31 cellular contexts compared by ENCODE assay signal in the genomic region with DNA sequence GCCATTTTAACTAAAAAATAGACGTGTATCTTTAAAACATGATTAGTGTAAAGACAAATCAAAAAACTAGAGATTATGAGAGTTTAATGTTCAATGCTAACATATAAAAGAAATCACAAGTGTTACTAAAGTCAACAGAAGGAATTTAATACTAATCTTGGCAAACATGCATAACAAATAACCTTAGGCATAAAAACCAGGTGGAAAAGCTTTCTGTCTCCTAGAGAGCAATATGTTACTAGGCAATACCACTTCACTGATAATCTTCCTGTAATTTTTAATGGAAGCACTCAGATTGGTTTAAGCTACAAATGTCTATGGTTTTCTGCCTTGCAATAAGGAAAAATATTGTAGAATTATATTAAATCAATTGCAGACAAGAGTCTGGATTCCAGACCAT.
DNase-seq lines count a peak whose midpoint lies in the region; ATAC-seq, FAIRE-seq and TF ChIP-seq lines count a peak whose summit lies in the region.
"Had no signal": no experiment of that assay in that cellular context is flagged by ENCODE, and none has a peak within 500 bp of the region (broad histone marks: within the 10 kb centered on the region; RNA-seq: fewer than 3 reads in every experiment).

No MANE protein-coding gene starts in this region.

- no peak for TF ChIP-seq POLR2A in A549 (IDR thresholded peaks at IDR 0.05; ENCODE audit: low read length)
- no peak for TF ChIP-seq POLR2A in vagina (IDR thresholded peaks at IDR 0.05)

- DNase-seq in A549 (ENCODE audit: low read depth in 1 of 2, low spot score in 1 of 2): no peak
- no peak for DNase-seq in GM19239 (ENCODE audit: insufficient read length, low spot score)
- DNase-seq in NCI-H2196 (lab: John Stamatoyannopoulos, UW; ENCODE audit: unreplicated experiment): peak; percentile 52
- no peak for DNase-seq in cerebellum (ENCODE audit: low spot score)
- DNase-seq in aorta: no peak
- DNase-seq in vagina (ENCODE audit: extremely low spot score in 2 of 2): no peak
- DNase-seq: activated CD4-positive, alpha-beta T cell treated with anti-CD3 and anti-CD28 coated beads, Interleukin-2, amount 10 ng/mL, durations not matched to agents 24 days and 14 days; activated effector memory CD4-positive, alpha-beta T cell treated with anti-CD3 and anti-CD28 coated beads, Interleukin-2, amount 50 U/mL, for 16 hours; activated naive CD8-positive, alpha-beta T cell treated with anti-CD3 and anti-CD28 coated beads for 36 hours; activated T-cell treated with anti-CD3 and anti-CD28 coated beads, Interleukin-2, amount 50 U/mL, for 1 hour; central memory CD4-positive, alpha-beta T cell; COR-L47; dermis blood vessel endothelial cell; esophagus squamous epithelium; foreskin melanocyte; IMR-90; NCI-H1048; NCI-H2171; OCI-M1; right lobe of liver; stimulated activated CD4-positive, alpha-beta T cell treated with anti-CD3 and anti-CD28 coated beads, Interleukin-2, amount 100 ng/mL, for 48 hours; substantia nigra; T-helper 17 cell had no signal

- TF ChIP-seq RAD21 in A549 (conservative IDR thresholded peaks at IDR 0.05 in 1 of 2, IDR thresholded peaks at IDR 0.05 in 1 of 2): no peak

- WGBS in A549 (ENCODE audit: missing lambda C conversion rate): 18% methylated on average over 1 of the region's 1 CpG
- WGBS in aorta, 2 donors: 70 to 71% methylated on average over 1 of the region's 1 CpG

- H3K4me1 ChIP-seq in A549 (peaks cover 26% of the 10 kb centered on the region), aorta (ENCODE audit: control insufficient read depth in 1 of 2, insufficient read depth in 2 of 2, low read length in 2 of 2) (no peaks in the 10 kb centered on the region), vagina (peaks cover 5% of the 10 kb centered on the region)
- H3K4me1 ChIP-seq: BLaER1 had no signal

- no peak overlapping the region for H3K4me3 ChIP-seq in A549
- no peak overlapping the region for H3K4me3 ChIP-seq in aorta (ENCODE audit: low read length in 2 of 2)
- no peak overlapping the region for H3K4me3 ChIP-seq in vagina
- H3K4me3 ChIP-seq: BLaER1, esophagus squamous epithelium, neural progenitor cell, right lobe of liver had no signal

- FAIRE-seq in A549 (lab: Jason Lieb, UNC): no peak
- FAIRE-seq in GM19239 (lab: Jason Lieb, UNC): peak; percentile 8
- FAIRE-seq: GM12892, H1 had no signal

- no peaks in the 10 kb centered on the region for H3K27me3 ChIP-seq in aorta (ENCODE audit: control insufficient read depth in 1 of 2, insufficient read depth in 2 of 2, low read length in 1 of 2)
- H3K27me3 ChIP-seq in vagina: no peaks in the 10 kb centered on the region
- H3K27me3 ChIP-seq: BLaER1, esophagus squamous epithelium, neural progenitor cell, right lobe of liver had no signal

- TF ChIP-seq CTCF in A549 (IDR thresholded peaks at IDR 0.05) (no peak), VCaP (conservative IDR thresholded peaks at IDR 0.05) (no peak), vagina (IDR thresholded peaks at IDR 0.05) (no peak)

- intact Hi-C loops in aorta (cut with DNase I) (no loop called here), vagina (cut with DNase I) (no loop called here)

- TF ChIP-seq EP300 in A549 (IDR thresholded peaks at IDR 0.05): no peak

- CTCF ChIA-PET in A549 (lab: Yijun Ruan, JAX): interaction anchor here (0.9 kb wide), 1 partner anchor 151 kb away, joined by 3 read pairs; no protein-coding TSS in a partner anchor

- no peaks in the 10 kb centered on the region for H3K36me3 ChIP-seq in aorta (ENCODE audit: control insufficient read depth in 1 of 2, insufficient read depth in 2 of 2, low read length in 1 of 2)
- H3K36me3 ChIP-seq in vagina: no peaks in the 10 kb centered on the region
- H3K36me3 ChIP-seq: BLaER1, esophagus squamous epithelium, neural progenitor cell, right lobe of liver had no signal

- H3K27ac ChIP-seq in A549 (no peak overlapping the region; a peak in 1 of 6 replicates), VCaP (peak overlapping the region; percentile 84), aorta (ENCODE audit: low read depth in 1 of 2, low read length in 2 of 2) (no peak overlapping the region), vagina (no peak overlapping the region)
- H3K27ac ChIP-seq: BLaER1, esophagus squamous epithelium, neural progenitor cell, right lobe of liver had no signal

- no peak for ATAC-seq in A549
- ATAC-seq in aorta (ENCODE audit: low FRiP score): no peak
- ATAC-seq in GM19395 (IDR thresholded peaks at IDR 0.05; ENCODE audit: unreplicated experiment): no peak
- ATAC-seq: Right ventricle myocardium inferior, SK-N-SH treated with all-trans-retinoic acid at 6 μM for 48 hours, T-helper 17 cell had no signal

- peak overlapping the region; percentile 64 for H3K4me2 ChIP-seq in A549
- H3K4me2 ChIP-seq: BLaER1, neural progenitor cell had no signal

- H3K9me3 ChIP-seq in A549 (no peaks in the 10 kb centered on the region), aorta (ENCODE audit: control insufficient read depth, low read length) (no peaks in the 10 kb centered on the region), vagina (no peaks in the 10 kb centered on the region)
- H3K9me3 ChIP-seq: BLaER1, esophagus squamous epithelium, right lobe of liver had no signal

- POLR2A ChIA-PET in A549 (lab: Yijun Ruan, JAX): no interaction called here

TF ChIP-seq in A549, 52 proteins besides CTCF, POLR2A, EP300 and RAD21:
- TF ChIP-seq EHF (CRISPR knock-in tag; IDR thresholded peaks at IDR 0.05) (no peak), HOXB5 (CRISPR knock-in tag; IDR thresholded peaks at IDR 0.05) (no peak), REST (IDR thresholded peaks at IDR 0.05) (no peak), ZNF302 (CRISPR knock-in tag; IDR thresholded peaks at IDR 0.05) (no peak), RARB (CRISPR knock-in tag; IDR thresholded peaks at IDR 0.05) (no peak), JUNB (IDR thresholded peaks at IDR 0.05) (no peak), NFE2L2 (conservative IDR thresholded peaks at IDR 0.05; ENCODE audit: low read length) (no peak), MAZ (IDR thresholded peaks at IDR 0.05; ENCODE audit: borderline replicate concordance, low read depth, low read length) (no peak), HDAC2 (IDR thresholded peaks at IDR 0.05) (no peak), ZSCAN20 (CRISPR knock-in tag; IDR thresholded peaks at IDR 0.05) (no peak), CEBPB (IDR thresholded peaks at IDR 0.05) (no peak), FOSB (CRISPR knock-in tag; IDR thresholded peaks at IDR 0.05) (no peak), FOXS1 (CRISPR knock-in tag; IDR thresholded peaks at IDR 0.05) (no peak), CHD2 (IDR thresholded peaks at IDR 0.05; ENCODE audit: low read length, partially characterized antibody) (no peak), POLR2AphosphoS2 (conservative IDR thresholded peaks at IDR 0.05; ENCODE audit: low read length) (no peak), RCOR1 (IDR thresholded peaks at IDR 0.05; ENCODE audit: low read depth, low read length) (no peak), USF2 (IDR thresholded peaks at IDR 0.05) (no peak), BHLHE40 (IDR thresholded peaks at IDR 0.05; ENCODE audit: low read depth, low read length) (no peak)
- TF ChIP-seq, protein P1, sequence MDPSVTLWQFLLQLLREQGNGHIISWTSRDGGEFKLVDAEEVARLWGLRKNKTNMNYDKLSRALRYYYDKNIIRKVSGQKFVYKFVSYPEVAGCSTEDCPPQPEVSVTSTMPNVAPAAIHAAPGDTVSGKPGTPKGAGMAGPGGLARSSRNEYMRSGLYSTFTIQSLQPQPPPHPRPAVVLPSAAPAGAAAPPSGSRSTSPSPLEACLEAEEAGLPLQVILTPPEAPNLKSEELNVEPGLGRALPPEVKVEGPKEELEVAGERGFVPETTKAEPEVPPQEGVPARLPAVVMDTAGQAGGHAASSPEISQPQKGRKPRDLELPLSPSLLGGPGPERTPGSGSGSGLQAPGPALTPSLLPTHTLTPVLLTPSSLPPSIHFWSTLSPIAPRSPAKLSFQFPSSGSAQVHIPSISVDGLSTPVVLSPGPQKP (IDR thresholded peaks at IDR 0.05; ENCODE audit: low read depth, low read length): no peak
